In the genomic region with DNA sequence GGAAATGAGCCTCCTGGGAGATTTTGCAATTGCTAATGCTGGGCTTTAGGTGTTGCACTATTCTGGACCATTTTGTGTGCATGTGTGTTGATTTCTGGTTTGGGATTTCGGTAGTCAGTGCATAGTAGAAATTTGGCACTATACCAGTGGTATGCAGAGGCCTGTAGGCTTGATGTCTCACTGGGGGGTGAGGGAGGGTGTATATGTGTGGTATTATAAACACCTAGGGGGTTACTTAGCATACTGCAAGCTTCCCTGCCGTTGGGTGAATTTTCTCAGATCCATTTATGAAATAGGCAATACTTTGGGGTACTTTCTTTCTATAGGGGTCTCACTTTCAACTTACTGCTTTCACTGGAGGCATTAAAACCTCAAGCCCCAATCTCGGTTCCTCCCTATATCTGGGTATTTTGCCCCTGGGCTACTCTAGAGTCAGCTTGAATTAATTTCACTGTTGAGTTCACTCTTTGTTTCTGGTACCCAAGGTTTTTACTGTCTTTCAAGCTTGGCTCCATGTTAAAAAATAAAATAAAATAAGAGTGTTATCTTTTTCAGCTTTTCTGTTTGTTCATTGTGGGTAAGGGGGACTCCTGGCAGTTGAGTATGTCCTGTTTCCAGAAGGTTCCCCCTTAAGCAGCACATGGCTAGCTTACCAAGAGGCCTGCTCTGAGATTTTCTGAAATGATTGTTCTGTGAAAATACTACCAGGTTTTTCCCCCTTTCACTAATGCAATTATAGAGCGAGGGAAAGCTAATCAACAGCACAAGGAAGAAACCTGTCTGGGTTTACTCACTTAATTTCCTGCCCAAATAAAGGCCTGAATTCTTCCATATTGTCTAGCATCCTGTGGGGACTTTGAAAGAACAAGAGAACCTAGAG, we compare ENCODE assay signal across 1 cellular context.
TF ChIP-seq lines count a peak whose summit lies in the region.

No MANE protein-coding gene starts in this region.

TF ChIP-seq in WTC11, 78 proteins besides CTCF, POLR2A, EP300 and RAD21 (continued from another document):
- TF ChIP-seq, protein P1, sequence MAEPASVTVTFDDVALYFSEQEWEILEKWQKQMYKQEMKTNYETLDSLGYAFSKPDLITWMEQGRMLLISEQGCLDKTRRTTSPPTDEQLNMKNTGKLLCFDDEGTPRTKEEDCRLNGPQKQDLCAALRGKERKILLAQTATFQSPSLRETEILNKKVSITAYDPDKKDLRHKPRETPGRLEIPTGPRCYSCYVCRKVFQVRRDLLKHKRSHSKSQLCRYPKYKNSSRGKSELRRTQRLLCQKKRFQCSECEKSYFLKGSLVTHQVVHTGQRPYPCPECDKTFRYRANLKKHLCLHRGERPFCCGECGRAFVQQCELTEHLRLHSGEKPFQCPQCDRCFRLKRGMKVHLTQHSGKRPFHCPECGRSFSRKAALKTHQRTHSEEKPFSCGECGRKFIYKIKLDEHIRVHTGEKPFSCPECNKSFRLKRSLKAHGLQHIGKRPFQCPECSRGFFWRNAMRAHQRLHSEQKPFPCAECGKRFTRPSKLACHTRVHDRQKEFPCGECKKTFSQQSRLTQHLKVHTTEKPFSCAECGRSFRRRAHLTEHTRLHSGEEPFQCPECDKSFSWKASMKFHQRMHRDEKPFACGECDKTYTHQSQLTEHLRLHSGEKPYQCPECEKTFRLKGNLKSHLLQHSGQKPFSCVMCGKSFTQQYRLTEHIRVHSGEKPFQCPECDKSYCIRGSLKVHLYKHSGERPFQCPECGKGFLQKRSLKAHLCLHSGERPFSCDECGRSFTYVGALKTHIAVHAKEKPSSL (CRISPR knock-in tag; conservative IDR thresholded peaks at IDR 0.05): no peak
- TF ChIP-seq, protein P2, sequence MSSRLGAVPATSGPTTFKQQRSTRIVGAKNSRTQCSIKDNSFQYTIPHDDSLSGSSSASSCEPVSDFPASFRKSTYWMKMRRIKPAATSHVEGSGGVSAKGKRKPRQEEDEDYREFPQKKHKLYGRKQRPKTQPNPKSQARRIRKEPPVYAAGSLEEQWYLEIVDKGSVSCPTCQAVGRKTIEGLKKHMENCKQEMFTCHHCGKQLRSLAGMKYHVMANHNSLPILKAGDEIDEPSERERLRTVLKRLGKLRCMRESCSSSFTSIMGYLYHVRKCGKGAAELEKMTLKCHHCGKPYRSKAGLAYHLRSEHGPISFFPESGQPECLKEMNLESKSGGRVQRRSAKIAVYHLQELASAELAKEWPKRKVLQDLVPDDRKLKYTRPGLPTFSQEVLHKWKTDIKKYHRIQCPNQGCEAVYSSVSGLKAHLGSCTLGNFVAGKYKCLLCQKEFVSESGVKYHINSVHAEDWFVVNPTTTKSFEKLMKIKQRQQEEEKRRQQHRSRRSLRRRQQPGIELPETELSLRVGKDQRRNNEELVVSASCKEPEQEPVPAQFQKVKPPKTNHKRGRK (CRISPR knock-in tag; IDR thresholded peaks at IDR 0.05; ENCODE audit: borderline replicate concordance): no peak
- TF ChIP-seq, protein P3, sequence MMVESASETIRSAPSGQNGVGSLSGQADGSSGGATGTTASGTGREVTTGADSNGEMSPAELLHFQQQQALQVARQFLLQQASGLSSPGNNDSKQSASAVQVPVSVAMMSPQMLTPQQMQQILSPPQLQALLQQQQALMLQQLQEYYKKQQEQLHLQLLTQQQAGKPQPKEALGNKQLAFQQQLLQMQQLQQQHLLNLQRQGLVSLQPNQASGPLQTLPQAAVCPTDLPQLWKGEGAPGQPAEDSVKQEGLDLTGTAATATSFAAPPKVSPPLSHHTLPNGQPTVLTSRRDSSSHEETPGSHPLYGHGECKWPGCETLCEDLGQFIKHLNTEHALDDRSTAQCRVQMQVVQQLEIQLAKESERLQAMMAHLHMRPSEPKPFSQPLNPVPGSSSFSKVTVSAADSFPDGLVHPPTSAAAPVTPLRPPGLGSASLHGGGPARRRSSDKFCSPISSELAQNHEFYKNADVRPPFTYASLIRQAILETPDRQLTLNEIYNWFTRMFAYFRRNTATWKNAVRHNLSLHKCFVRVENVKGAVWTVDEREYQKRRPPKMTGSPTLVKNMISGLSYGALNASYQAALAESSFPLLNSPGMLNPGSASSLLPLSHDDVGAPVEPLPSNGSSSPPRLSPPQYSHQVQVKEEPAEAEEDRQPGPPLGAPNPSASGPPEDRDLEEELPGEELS (CRISPR knock-in tag; IDR thresholded peaks at IDR 0.05): no peak
- no peak for TF ChIP-seq ZNF317 (CRISPR knock-in tag; IDR thresholded peaks at IDR 0.05; ENCODE audit: borderline replicate concordance, low read depth)
- no peak for TF ChIP-seq NFE2L1 (CRISPR knock-in tag; IDR thresholded peaks at IDR 0.05)
- TF ChIP-seq ESRRA (CRISPR knock-in tag; IDR thresholded peaks at IDR 0.05; ENCODE audit: borderline replicate concordance): no peak
- no peak for TF ChIP-seq FOXP1 (CRISPR knock-in tag; IDR thresholded peaks at IDR 0.05; ENCODE audit: borderline replicate concordance)
- TF ChIP-seq, protein P4, sequence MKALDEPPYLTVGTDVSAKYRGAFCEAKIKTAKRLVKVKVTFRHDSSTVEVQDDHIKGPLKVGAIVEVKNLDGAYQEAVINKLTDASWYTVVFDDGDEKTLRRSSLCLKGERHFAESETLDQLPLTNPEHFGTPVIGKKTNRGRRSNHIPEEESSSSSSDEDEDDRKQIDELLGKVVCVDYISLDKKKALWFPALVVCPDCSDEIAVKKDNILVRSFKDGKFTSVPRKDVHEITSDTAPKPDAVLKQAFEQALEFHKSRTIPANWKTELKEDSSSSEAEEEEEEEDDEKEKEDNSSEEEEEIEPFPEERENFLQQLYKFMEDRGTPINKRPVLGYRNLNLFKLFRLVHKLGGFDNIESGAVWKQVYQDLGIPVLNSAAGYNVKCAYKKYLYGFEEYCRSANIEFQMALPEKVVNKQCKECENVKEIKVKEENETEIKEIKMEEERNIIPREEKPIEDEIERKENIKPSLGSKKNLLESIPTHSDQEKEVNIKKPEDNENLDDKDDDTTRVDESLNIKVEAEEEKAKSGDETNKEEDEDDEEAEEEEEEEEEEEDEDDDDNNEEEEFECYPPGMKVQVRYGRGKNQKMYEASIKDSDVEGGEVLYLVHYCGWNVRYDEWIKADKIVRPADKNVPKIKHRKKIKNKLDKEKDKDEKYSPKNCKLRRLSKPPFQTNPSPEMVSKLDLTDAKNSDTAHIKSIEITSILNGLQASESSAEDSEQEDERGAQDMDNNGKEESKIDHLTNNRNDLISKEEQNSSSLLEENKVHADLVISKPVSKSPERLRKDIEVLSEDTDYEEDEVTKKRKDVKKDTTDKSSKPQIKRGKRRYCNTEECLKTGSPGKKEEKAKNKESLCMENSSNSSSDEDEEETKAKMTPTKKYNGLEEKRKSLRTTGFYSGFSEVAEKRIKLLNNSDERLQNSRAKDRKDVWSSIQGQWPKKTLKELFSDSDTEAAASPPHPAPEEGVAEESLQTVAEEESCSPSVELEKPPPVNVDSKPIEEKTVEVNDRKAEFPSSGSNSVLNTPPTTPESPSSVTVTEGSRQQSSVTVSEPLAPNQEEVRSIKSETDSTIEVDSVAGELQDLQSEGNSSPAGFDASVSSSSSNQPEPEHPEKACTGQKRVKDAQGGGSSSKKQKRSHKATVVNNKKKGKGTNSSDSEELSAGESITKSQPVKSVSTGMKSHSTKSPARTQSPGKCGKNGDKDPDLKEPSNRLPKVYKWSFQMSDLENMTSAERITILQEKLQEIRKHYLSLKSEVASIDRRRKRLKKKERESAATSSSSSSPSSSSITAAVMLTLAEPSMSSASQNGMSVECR (CRISPR knock-in tag; IDR thresholded peaks at IDR 0.05; ENCODE audit: borderline replicate concordance): no peak
- no peak for TF ChIP-seq SOX15 (CRISPR knock-in tag; IDR thresholded peaks at IDR 0.05)
- TF ChIP-seq, protein P5, sequence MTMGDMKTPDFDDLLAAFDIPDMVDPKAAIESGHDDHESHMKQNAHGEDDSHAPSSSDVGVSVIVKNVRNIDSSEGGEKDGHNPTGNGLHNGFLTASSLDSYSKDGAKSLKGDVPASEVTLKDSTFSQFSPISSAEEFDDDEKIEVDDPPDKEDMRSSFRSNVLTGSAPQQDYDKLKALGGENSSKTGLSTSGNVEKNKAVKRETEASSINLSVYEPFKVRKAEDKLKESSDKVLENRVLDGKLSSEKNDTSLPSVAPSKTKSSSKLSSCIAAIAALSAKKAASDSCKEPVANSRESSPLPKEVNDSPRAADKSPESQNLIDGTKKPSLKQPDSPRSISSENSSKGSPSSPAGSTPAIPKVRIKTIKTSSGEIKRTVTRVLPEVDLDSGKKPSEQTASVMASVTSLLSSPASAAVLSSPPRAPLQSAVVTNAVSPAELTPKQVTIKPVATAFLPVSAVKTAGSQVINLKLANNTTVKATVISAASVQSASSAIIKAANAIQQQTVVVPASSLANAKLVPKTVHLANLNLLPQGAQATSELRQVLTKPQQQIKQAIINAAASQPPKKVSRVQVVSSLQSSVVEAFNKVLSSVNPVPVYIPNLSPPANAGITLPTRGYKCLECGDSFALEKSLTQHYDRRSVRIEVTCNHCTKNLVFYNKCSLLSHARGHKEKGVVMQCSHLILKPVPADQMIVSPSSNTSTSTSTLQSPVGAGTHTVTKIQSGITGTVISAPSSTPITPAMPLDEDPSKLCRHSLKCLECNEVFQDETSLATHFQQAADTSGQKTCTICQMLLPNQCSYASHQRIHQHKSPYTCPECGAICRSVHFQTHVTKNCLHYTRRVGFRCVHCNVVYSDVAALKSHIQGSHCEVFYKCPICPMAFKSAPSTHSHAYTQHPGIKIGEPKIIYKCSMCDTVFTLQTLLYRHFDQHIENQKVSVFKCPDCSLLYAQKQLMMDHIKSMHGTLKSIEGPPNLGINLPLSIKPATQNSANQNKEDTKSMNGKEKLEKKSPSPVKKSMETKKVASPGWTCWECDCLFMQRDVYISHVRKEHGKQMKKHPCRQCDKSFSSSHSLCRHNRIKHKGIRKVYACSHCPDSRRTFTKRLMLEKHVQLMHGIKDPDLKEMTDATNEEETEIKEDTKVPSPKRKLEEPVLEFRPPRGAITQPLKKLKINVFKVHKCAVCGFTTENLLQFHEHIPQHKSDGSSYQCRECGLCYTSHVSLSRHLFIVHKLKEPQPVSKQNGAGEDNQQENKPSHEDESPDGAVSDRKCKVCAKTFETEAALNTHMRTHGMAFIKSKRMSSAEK (CRISPR knock-in tag; IDR thresholded peaks at IDR 0.05; ENCODE audit: borderline replicate concordance): no peak
- no peak for TF ChIP-seq MYBL2 (CRISPR knock-in tag; IDR thresholded peaks at IDR 0.05)
- no peak for TF ChIP-seq NR1H2 (CRISPR knock-in tag; IDR thresholded peaks at IDR 0.05)
